8 cellular contexts compared by ENCODE assay signal in genomic region chr12:57745485-57745881, GRCh38. TPM values are rescaled to one million over a fixed set of nuclear protein-coding genes. Genes with fewer than 3 reads are reported as not detected.
DNase-seq lines count a peak whose midpoint lies in the region; ATAC-seq and TF ChIP-seq lines count a peak whose summit lies in the region.

No MANE protein-coding gene starts in this region.

- H2AFZ ChIP-seq in MM.1S (ENCODE audit: low read length) = no peak overlapping the region

- ATAC-seq in naive B cell (ENCODE audit: low read depth in 2 of 2) = no peak
- ATAC-seq in GM21737 (IDR thresholded peaks at IDR 0.05; ENCODE audit: unreplicated experiment) = no peak

- H3K4me1 ChIP-seq in BLaER1 (peaks cover 49% of the 10 kb centered on the region), MM.1S (ENCODE audit: low read length) (peaks cover 26% of the 10 kb centered on the region), colonic mucosa (no peaks in the 10 kb centered on the region)

- H3K27ac Mint-ChIP-seq in naive B cell = peak overlapping the region; percentile 92 to 98 (median 96)

- peaks cover 42% of the 10 kb centered on the region for H3F3A ChIP-seq in MM.1S (ENCODE audit: insufficient read depth, low read length)

- H3K36me3 Mint-ChIP-seq in naive B cell = no peaks in the 10 kb centered on the region

- H3K4me3 ChIP-seq in BLaER1 (peak overlapping the region; percentile 93), MM.1S (ENCODE audit: low read length) (peak overlapping the region; percentile 82), colonic mucosa (peak overlapping the region; percentile 63)

- peak overlapping the region; percentile 93 for H3K9ac ChIP-seq in BLaER1
- H3K9ac ChIP-seq in MM.1S (ENCODE audit: low read length) = peak overlapping the region; percentile 87
- H3K9ac ChIP-seq in colonic mucosa (ENCODE audit: low read depth in 2 of 2, low read length in 2 of 2) = peak overlapping the region; percentile 91 to 97

- H3K9me3 ChIP-seq in BLaER1 = no peaks in the 10 kb centered on the region
- no peaks in the 10 kb centered on the region for H3K9me3 ChIP-seq in MM.1S (replicated peaks; ENCODE audit: insufficient read depth, low read length)
- no peaks in the 10 kb centered on the region for H3K9me3 ChIP-seq in colonic mucosa

- no peaks in the 10 kb centered on the region for H3K9me3 Mint-ChIP-seq in naive B cell

- H3K4me3 Mint-ChIP-seq in naive B cell = peak overlapping the region; percentile 90 to 99 (median 96)

- intact Hi-C loops in colonic mucosa (cut with DNase I) = no loop called here

- H3K36me3 ChIP-seq in BLaER1 = peaks cover 51% of the 10 kb centered on the region
- H3K36me3 ChIP-seq in MM.1S (replicated peaks; ENCODE audit: insufficient read depth, low read length) = peaks cover 7% of the 10 kb centered on the region; the same call in 1 of the 2 replicates
- peaks cover 6% of the 10 kb centered on the region for H3K36me3 ChIP-seq in colonic mucosa

- peaks cover 48 to 54% (median 50%) of the 10 kb centered on the region in 3 donors for H3K4me1 Mint-ChIP-seq in naive B cell

- no peak for TF ChIP-seq CTCF in MM.1S (IDR thresholded peaks at IDR 0.05; ENCODE audit: low read length)
- no peak for TF ChIP-seq CTCF in colonic mucosa (IDR thresholded peaks at IDR 0.05)

- DNase-seq in MM.1S = no peak
- DNase-seq in colonic mucosa = no peak
- DNase-seq in naive B cell = no peak
- DNase-seq in NCI-H510A (lab: John Stamatoyannopoulos, UW) = no peak
- DNase-seq in NCI-H1105 treated with DMSO at 0.1 percent for 48 hours (lab: John Stamatoyannopoulos, UW) = no peak
- DNase-seq in SIG-M5 (lab: John Stamatoyannopoulos, UW) = no peak

- H3K27ac ChIP-seq in BLaER1 (peak overlapping the region; percentile 93), MM.1S (ENCODE audit: low read length) (peak overlapping the region; percentile 75; the same call in 1 of the 2 replicates), colonic mucosa (peak overlapping the region; percentile 73)

- H3K27me3 Mint-ChIP-seq in naive B cell = no peaks in the 10 kb centered on the region

- peaks cover 34% of the 10 kb centered on the region for H4K20me1 ChIP-seq in BLaER1
- H4K20me1 ChIP-seq in MM.1S (ENCODE audit: insufficient read depth, low read length) = no peaks in the 10 kb centered on the region

- peaks cover 42% of the 10 kb centered on the region for H3K79me2 ChIP-seq in MM.1S (ENCODE audit: low read length)

- H3K4me2 ChIP-seq in BLaER1 (peak overlapping the region; percentile 96), MM.1S (ENCODE audit: low read depth, low read length) (peak overlapping the region; percentile 89)

- H3K27me3 ChIP-seq in BLaER1 (no peaks in the 10 kb centered on the region), MM.1S (replicated peaks; ENCODE audit: insufficient read depth, low read length) (no peaks in the 10 kb centered on the region), colonic mucosa (peaks cover 4% of the 10 kb centered on the region)

- H3K9me2 ChIP-seq in MM.1S (replicated peaks; ENCODE audit: insufficient read depth, low read length) = no peaks in the 10 kb centered on the region

RNA-seq across cellular contexts. Expression of gene TSPAN31, which starts 0.6 kb away (rescaled TPM):
- 10 to 100 TPM; 19.3 to 32.3 TPM for total RNA-seq in colonic mucosa
- polyA plus RNA-seq in naive B cell (ENCODE audit: low read depth in 6 of 6) = 10 to 100 TPM; 48.3 to 82.1 (median 57.7) TPM

RNA-seq across cellular contexts. Expression of gene CDK4, which starts 6.6 kb away (rescaled TPM):
- total RNA-seq in colonic mucosa = 100 to 1,000 TPM in 1 of 2 donors, 10 to 100 TPM in 1; 45.7 to 121 TPM
- polyA plus RNA-seq in naive B cell (ENCODE audit: low read depth in 6 of 6) = 10 to 100 TPM; 63.2 to 99.0 (median 67.8) TPM

RNA-seq across cellular contexts. Expression of gene AGAP2, which starts 6.9 kb away (rescaled TPM):
- 1 to 10 TPM in 1 of 2 donors, under 1 TPM in 1; 0.86 to 1.0 TPM for total RNA-seq in colonic mucosa
- 1 to 10 TPM; 1.2 to 4.0 (median 2.1) TPM for polyA plus RNA-seq in naive B cell (ENCODE audit: low read depth in 6 of 6)

RNA-seq across cellular contexts. Expression of gene MARCHF9, which starts 9.4 kb away (rescaled TPM):
- total RNA-seq in colonic mucosa = 10 to 100 TPM; 10.6 to 14.3 TPM
- 10 to 100 TPM; 10.9 to 21.0 (median 14.2) TPM for polyA plus RNA-seq in naive B cell (ENCODE audit: low read depth in 6 of 6)

RNA-seq across cellular contexts. Expression of gene CYP27B1, which starts 21.4 kb away (rescaled TPM):
- total RNA-seq in colonic mucosa = 1 to 10 TPM in 1 of 2 donors, under 1 TPM in 1; 0.80 to 1.6 TPM
- under 1 TPM in 3 of 6 donors, not detected in 3; 0.09 to 0.58 (median 0.31) TPM for polyA plus RNA-seq in naive B cell (ENCODE audit: low read depth in 6 of 6)
